1 cellular context compared by ENCODE assay signal in genomic region chr16:84841787-84842300, GRCh38.
TF ChIP-seq lines count a peak whose summit lies in the region.

No MANE protein-coding gene starts in this region.

TF ChIP-seq in H1, 55 proteins besides CTCF, POLR2A, EP300 and RAD21 (continued from another document):
- TF ChIP-seq ASH2L (IDR thresholded peaks at IDR 0.05; ENCODE audit: low read length) (peak; percentile 45), CHD1 (IDR thresholded peaks at IDR 0.05; ENCODE audit: low read depth, low read length) (no peak), MAX (IDR thresholded peaks at IDR 0.05) (peak; percentile 68), E2F6 (IDR thresholded peaks at IDR 0.05) (peak; percentile 93), TBP (IDR thresholded peaks at IDR 0.05; ENCODE audit: low read depth, low read length) (no peak), ZNF274 (IDR thresholded peaks at IDR 0.05; ENCODE audit: borderline replicate concordance, extremely low read depth, low read length) (no peak), CREB1 (IDR thresholded peaks at IDR 0.05) (no peak)
